Comparison of ENCODE assay signal across 16 cellular contexts in genomic region chr22:43188829-43189545, GRCh38. TPM values are rescaled to one million over a fixed set of nuclear protein-coding genes. Genes with fewer than 3 reads are reported as not detected.
DNase-seq lines count a peak whose midpoint lies in the region; ATAC-seq, FAIRE-seq and TF ChIP-seq lines count a peak whose summit lies in the region.
"Had no signal": no experiment of that assay in that cellular context is flagged by ENCODE, and none has a peak within 500 bp of the region (broad histone marks: within the 10 kb centered on the region; RNA-seq: fewer than 3 reads in every experiment).

No MANE protein-coding gene starts in this region.

- WGBS in aorta, 2 donors: 87 to 91% methylated on average over 5 of the region's 5 CpGs

- peaks cover 9 to 33% (median 21%) of the 10 kb centered on the region in 3 donors for H3K4me1 Mint-ChIP-seq in CD8-positive, alpha-beta memory T cell
- peaks cover 9% of the 10 kb centered on the region for H3K4me1 Mint-ChIP-seq in astrocyte (ENCODE audit: low read depth, unreplicated experiment)
- H3K4me1 Mint-ChIP-seq in natural killer cell: peaks cover 4 to 12% of the 10 kb centered on the region in 2 donors

- POLR2A ChIA-PET in CD8-positive, alpha-beta memory T cell (lab: Charles Lee): no interaction called here
- POLR2A ChIA-PET in HEK293 (lab: Yijun Ruan, JAX): no interaction called here

- H3K36me3 ChIP-seq in CD8-positive, alpha-beta memory T cell (ENCODE audit: insufficient read depth, low read length): no peaks in the 10 kb centered on the region
- peaks cover 0 to 13% of the 10 kb centered on the region in 2 experiments; a peak in 1 of 3 replicates for H3K36me3 ChIP-seq in HEK293 (ENCODE audit: control insufficient read depth in 2 of 2, insufficient read depth in 1 of 2, low read length in 2 of 2)
- H3K36me3 ChIP-seq in astrocyte (ENCODE audit: insufficient read depth, low read length): no peaks in the 10 kb centered on the region
- no peaks in the 10 kb centered on the region for H3K36me3 ChIP-seq in aorta (ENCODE audit: control insufficient read depth in 1 of 2, insufficient read depth in 2 of 2, low read length in 1 of 2)
- H3K36me3 ChIP-seq: esophagus muscularis mucosa, left lung, spleen had no signal

- TF ChIP-seq CTCF in HEK293 (tag by site-specific recombination; IDR thresholded peaks at IDR 0.05) (no peak), astrocyte (IDR thresholded peaks at IDR 0.05; ENCODE audit: insufficient read depth, low read depth, low read length) (no peak), natural killer cell (IDR thresholded peaks at IDR 0.05) (no peak)

- no peak overlapping the region for H3K27ac ChIP-seq in CD8-positive, alpha-beta memory T cell (ENCODE audit: low read depth, low read length)
- H3K27ac ChIP-seq in HEK293 (ENCODE audit: extremely low read depth, low read depth, low read length) (0 out of 2 replicates have a peak overlapping the region, but pooled peaks have one; percentile 14), astrocyte (ENCODE audit: low read depth, low read length) (no peak overlapping the region), aorta (ENCODE audit: low read depth in 1 of 2, low read length in 2 of 2) (no peak overlapping the region)

- no peak for DNase-seq in CD8-positive, alpha-beta memory T cell
- DNase-seq in astrocyte (ENCODE audit: low read depth) (no peak), natural killer cell (no peak), midbrain (lab: John Stamatoyannopoulos, UW) (no peak), aorta (no peak)
- DNase-seq: activated CD4-positive, alpha-beta T cell treated with anti-CD3 and anti-CD28 coated beads for 1 hour; hippocampal formation; NCI-H2029; SK-N-SH; spleen had no signal

- no peaks in the 10 kb centered on the region for H3K27me3 ChIP-seq in CD8-positive, alpha-beta memory T cell (ENCODE audit: insufficient read depth, low read length, poor library complexity, severe bottlenecking)
- H3K27me3 ChIP-seq in astrocyte (ENCODE audit: insufficient read depth, low read length) (peaks cover 8% of the 10 kb centered on the region), aorta (ENCODE audit: control insufficient read depth in 1 of 2, insufficient read depth in 2 of 2, low read length in 1 of 2) (no peaks in the 10 kb centered on the region)
- H3K27me3 ChIP-seq: esophagus muscularis mucosa, left lung, spleen had no signal

- peak overlapping the region; percentile 30 to 94 (median 84) for H3K27ac Mint-ChIP-seq in CD8-positive, alpha-beta memory T cell
- peak overlapping the region; percentile 63 for H3K27ac Mint-ChIP-seq in astrocyte (ENCODE audit: unreplicated experiment)
- H3K27ac Mint-ChIP-seq in natural killer cell: peak overlapping the region; percentile 91 to 93
- H3K27ac Mint-ChIP-seq: activated naive CD4-positive, alpha-beta T cell treated with anti-CD3 and anti-CD28 coated beads, Interleukin-2, amount 50 U/mL, for 72 hours had no signal

- no peaks in the 10 kb centered on the region for H3K9me3 ChIP-seq in CD8-positive, alpha-beta memory T cell (ENCODE audit: low read length)
- H3K9me3 ChIP-seq in HEK293 (ENCODE audit: control insufficient read depth, insufficient read depth, low read depth, low read length): no peaks in the 10 kb centered on the region
- H3K9me3 ChIP-seq in astrocyte (ENCODE audit: insufficient read depth, low read depth, low read length): peaks cover 3% of the 10 kb centered on the region
- no peaks in the 10 kb centered on the region for H3K9me3 ChIP-seq in aorta (ENCODE audit: control insufficient read depth, low read length)
- H3K9me3 ChIP-seq: esophagus muscularis mucosa, left lung, SK-N-SH had no signal

- H2AFZ ChIP-seq in astrocyte (ENCODE audit: low read depth, low read length): no peak overlapping the region

- no peak overlapping the region for H3K4me3 ChIP-seq in CD8-positive, alpha-beta memory T cell (ENCODE audit: low read length)
- H3K4me3 ChIP-seq in HEK293 (ENCODE audit: low read depth, low read length) (no peak overlapping the region), astrocyte (ENCODE audit: insufficient read depth, low read depth, low read length) (no peak overlapping the region), aorta (ENCODE audit: low read length in 2 of 2) (no peak overlapping the region)

- H3K9ac ChIP-seq in astrocyte (ENCODE audit: low read length): no peak overlapping the region
- H3K9ac ChIP-seq: SK-N-SH had no signal

- intact Hi-C loops in natural killer cell (cut with micrococcal nuclease) (loop anchor here (5.0 kb wide), 2 partner anchors 37 to 572 kb away; partner anchors contain the start of gene TSPO), aorta (cut with DNase I) (no loop called here)

- peaks cover 23% of the 10 kb centered on the region for H3K79me2 ChIP-seq in astrocyte (ENCODE audit: insufficient read depth, low read length)

- H3K4me3 Mint-ChIP-seq in CD8-positive, alpha-beta memory T cell: peak overlapping the region; percentile 5 to 60 (median 47)
- H3K4me3 Mint-ChIP-seq in astrocyte (ENCODE audit: unreplicated experiment) (peak overlapping the region; percentile 70), natural killer cell (peak overlapping the region; percentile 50)

- H3K4me2 ChIP-seq in astrocyte (ENCODE audit: low read length): no peak overlapping the region

- peaks cover 0 to under 1% of the 10 kb centered on the region in 2 donors for H3K27me3 Mint-ChIP-seq in CD8-positive, alpha-beta memory T cell
- H3K27me3 Mint-ChIP-seq in astrocyte (ENCODE audit: low read depth, unreplicated experiment) (no peaks in the 10 kb centered on the region), natural killer cell (ENCODE audit: low read depth in 2 of 2) (no peaks in the 10 kb centered on the region)

- peaks cover 0 to 3% (median 2%) of the 10 kb centered on the region in 3 donors for H3K36me3 Mint-ChIP-seq in CD8-positive, alpha-beta memory T cell
- no peaks in the 10 kb centered on the region for H3K36me3 Mint-ChIP-seq in astrocyte (ENCODE audit: low read depth, unreplicated experiment)
- H3K36me3 Mint-ChIP-seq in natural killer cell: no peaks in the 10 kb centered on the region

- CTCF ChIA-PET in CD8-positive, alpha-beta memory T cell (lab: Charles Lee): no interaction called here
- CTCF ChIA-PET in HEK293 (lab: Yijun Ruan, JAX): interaction anchor here (0.7 to 7.1 kb wide), 5 partner anchors 9 to 419 kb away, joined by 3 to 59 read pairs (median 4); no protein-coding TSS in a partner anchor

- no peak for ATAC-seq in natural killer cell
- no peak for ATAC-seq in GM19463 (IDR thresholded peaks at IDR 0.05; ENCODE audit: unreplicated experiment)
- no peak for ATAC-seq in GM18519 (IDR thresholded peaks at IDR 0.05; ENCODE audit: low FRiP score, unreplicated experiment)
- ATAC-seq in aorta (ENCODE audit: low FRiP score): no peak
- ATAC-seq: activated naive CD4-positive, alpha-beta T cell treated with anti-CD3 and anti-CD28 coated beads, Interleukin-2, amount 50 U/mL, for 72 hours; left lung had no signal

- FAIRE-seq in astrocyte (lab: Jason Lieb, UNC): no peak

- no peaks in the 10 kb centered on the region for H3K9me3 Mint-ChIP-seq in CD8-positive, alpha-beta memory T cell
- no peaks in the 10 kb centered on the region for H3K9me3 Mint-ChIP-seq in astrocyte (ENCODE audit: unreplicated experiment)
- no peaks in the 10 kb centered on the region for H3K9me3 Mint-ChIP-seq in natural killer cell

- peaks cover 7% of the 10 kb centered on the region for H4K20me1 ChIP-seq in astrocyte (ENCODE audit: insufficient read depth, low read length)

- peaks cover 17% of the 10 kb centered on the region for H3K4me1 ChIP-seq in CD8-positive, alpha-beta memory T cell (ENCODE audit: insufficient read depth, low read length)
- H3K4me1 ChIP-seq in HEK293 (ENCODE audit: control insufficient read depth, insufficient read depth, low read length) (no peaks in the 10 kb centered on the region), astrocyte (ENCODE audit: insufficient read depth, low read length) (peaks cover 21% of the 10 kb centered on the region), aorta (ENCODE audit: control insufficient read depth in 1 of 2, insufficient read depth in 2 of 2, low read length in 2 of 2) (no peaks in the 10 kb centered on the region)

TF ChIP-seq in HEK293, 187 proteins besides CTCF, POLR2A, EP300 and RAD21:
- TF ChIP-seq ZNF133 (tag by site-specific recombination; IDR thresholded peaks at IDR 0.05): no peak
- peak; percentile 41; the same call in 1 of the 2 replicates for TF ChIP-seq ZBTB17 (tag by site-specific recombination; IDR thresholded peaks at IDR 0.05)
- no peak for TF ChIP-seq ZNF37A (tag by site-specific recombination; IDR thresholded peaks at IDR 0.05)
- TF ChIP-seq HOXA7 (CRISPR knock-in tag; IDR thresholded peaks at IDR 0.05; ENCODE audit: borderline replicate concordance): no peak
- TF ChIP-seq ZBTB7A (tag by site-specific recombination; IDR thresholded peaks at IDR 0.05; ENCODE audit: low read depth): no peak

RNA-seq across cellular contexts. Expression of gene TTLL12, which starts 2.1 kb away (rescaled TPM):
- total RNA-seq in CD8-positive, alpha-beta memory T cell: 100 to 1,000 TPM; 104 to 112 TPM
- polyA plus RNA-seq in CD8-positive, alpha-beta memory T cell: 30.1 TPM
- total RNA-seq in astrocyte (21.4 and 21.6 TPM in 2 replicates), natural killer cell (10 to 100 TPM in 2 of 3 donors, 1 to 10 TPM in 1; 9.3 to 15.5 (median 13.7) TPM), aorta (10 to 100 TPM; 13.1 to 16.4 TPM)
- 10 to 100 TPM; 12.2 to 13.6 TPM for polyA plus RNA-seq in aorta

RNA-seq across cellular contexts. Expression of gene TSPO, which starts 37.6 kb away (rescaled TPM):
- total RNA-seq in CD8-positive, alpha-beta memory T cell: 100 to 1,000 TPM; 101 to 105 TPM
- polyA plus RNA-seq in CD8-positive, alpha-beta memory T cell: 328 TPM
- 124 and 126 TPM in 2 replicates for total RNA-seq in astrocyte
- total RNA-seq in natural killer cell: 10 to 100 TPM; 52.1 to 81.7 (median 59.3) TPM
- total RNA-seq in aorta: 100 to 1,000 TPM in 1 of 2 donors, 10 to 100 TPM in 1; 88.7 to 120 TPM
- polyA plus RNA-seq in aorta: 100 to 1,000 TPM; 287 to 311 TPM

RNA-seq across cellular contexts. Expression of gene MCAT, which starts 45.8 kb away (rescaled TPM):
- total RNA-seq in CD8-positive, alpha-beta memory T cell: 10 to 100 TPM; 28.4 to 29.3 TPM
- 9.7 TPM for polyA plus RNA-seq in CD8-positive, alpha-beta memory T cell
- total RNA-seq in astrocyte (11.5 and 15.1 TPM in 2 replicates), natural killer cell (10 to 100 TPM in 1 of 3 donors, 1 to 10 TPM in 2; 6.5 to 12.4 (median 9.3) TPM), aorta (10 to 100 TPM in 1 of 2 donors, 1 to 10 TPM in 1; 9.8 to 10.0 TPM)
- 10 to 100 TPM in 1 of 2 donors, 1 to 10 TPM in 1; 6.5 to 12.8 TPM for polyA plus RNA-seq in aorta
